Comparison of ENCODE assay signal across 1 cellular context in genomic region chr7:90244565-90244908, GRCh38.
TF ChIP-seq lines count a peak whose summit lies in the region.

No MANE protein-coding gene starts in this region.

TF ChIP-seq in K562, 482 proteins besides CTCF, POLR2A, EP300 and RAD21 (continued from another document):
- TF ChIP-seq ILF3 (IDR thresholded peaks at IDR 0.05; ENCODE audit: borderline replicate concordance) (no peak), ZNF561 (CRISPR knock-in tag; conservative IDR thresholded peaks at IDR 0.05) (no peak), NR2C1 (IDR thresholded peaks at IDR 0.05) (no peak), NR2C1 (tag; IDR thresholded peaks at IDR 0.05) (no peak), CUX1 (CRISPR knock-in tag; IDR thresholded peaks at IDR 0.05) (no peak), ZC3H4 (CRISPR knock-in tag; IDR thresholded peaks at IDR 0.05; ENCODE audit: borderline replicate concordance) (no peak), HMGN3 (IDR thresholded peaks at IDR 0.05; ENCODE audit: borderline replicate concordance, extremely low read depth, insufficient read length, low read depth, low read length) (no peak), ZNF311 (CRISPR knock-in tag; IDR thresholded peaks at IDR 0.05) (no peak), CHD4 (IDR thresholded peaks at IDR 0.05; ENCODE audit: insufficient read depth, insufficient replicate concordance, low read depth, low read length, poor library complexity, severe bottlenecking) (peak; percentile 31), RBM25 (IDR thresholded peaks at IDR 0.05; ENCODE audit: low read depth, low read length, severe bottlenecking) (peak; percentile 82), AFF1 (IDR thresholded peaks at IDR 0.05; ENCODE audit: low read depth in 1 of 2, partially characterized antibody in 2 of 2) (no peak), RFX7 (CRISPR knock-in tag; IDR thresholded peaks at IDR 0.05) (no peak), ADNP (tag; IDR thresholded peaks at IDR 0.05) (0 out of 2 replicates have a peak, but pooled peaks have one; percentile 36)
